Comparison of ENCODE assay signal across 9 cellular contexts in genomic region chr5:113806250-113806649, GRCh38.
DNase-seq lines count a peak whose midpoint lies in the region; ATAC-seq and TF ChIP-seq lines count a peak whose summit lies in the region.
"Had no signal": no experiment of that assay in that cellular context is flagged by ENCODE, and none has a peak within 500 bp of the region (broad histone marks: within the 10 kb centered on the region; RNA-seq: fewer than 3 reads in every experiment).

No MANE protein-coding gene starts in this region.

- no peak overlapping the region for H3K4me3 ChIP-seq in DND-41 (ENCODE audit: low read depth in 1 of 2, low read length in 2 of 2)
- peak overlapping the region; percentile 18; the same call in 1 of the 2 replicates for H3K4me3 ChIP-seq in OCI-LY3 (ENCODE audit: low read length)
- H3K4me3 ChIP-seq in fibroblast of pulmonary artery (replicated peaks; ENCODE audit: low read depth, low read length) = no peak overlapping the region

- H3K4me2 ChIP-seq in DND-41 (ENCODE audit: insufficient read depth, low read length) = no peak overlapping the region
- H3K4me2 ChIP-seq in OCI-LY3 (ENCODE audit: low read length) = peak overlapping the region; percentile 32; the same call in 1 of the 2 replicates

- H3K36me3 ChIP-seq in DND-41 (ENCODE audit: insufficient read depth, low read length) (no peaks in the 10 kb centered on the region), OCI-LY3 (replicated peaks; ENCODE audit: low read depth, low read length) (no peaks in the 10 kb centered on the region)

- H3K79me2 ChIP-seq in DND-41 (ENCODE audit: insufficient read depth, low read length) (no peaks in the 10 kb centered on the region), OCI-LY3 (ENCODE audit: low read length) (no peaks in the 10 kb centered on the region)

- ATAC-seq in DND-41 (ENCODE audit: insufficient read depth, low read depth) (no peak), HG03565 (IDR thresholded peaks at IDR 0.05; ENCODE audit: unreplicated experiment) (no peak), GM21717 (IDR thresholded peaks at IDR 0.05; ENCODE audit: unreplicated experiment) (no peak)

- H3K9ac ChIP-seq in DND-41 (ENCODE audit: low read depth, low read length) (no peak overlapping the region), OCI-LY3 (ENCODE audit: low read length) (no peak overlapping the region)

- H3K27ac ChIP-seq in DND-41 (ENCODE audit: low read length) = no peak overlapping the region
- H3K27ac ChIP-seq in OCI-LY3 (ENCODE audit: low read length) = no peak overlapping the region

- H3K4me1 ChIP-seq in DND-41 (ENCODE audit: insufficient read depth, low read length) = no peaks in the 10 kb centered on the region
- H3K4me1 ChIP-seq in OCI-LY3 (ENCODE audit: low read length) = no peaks in the 10 kb centered on the region

- H4K20me1 ChIP-seq in DND-41 (ENCODE audit: insufficient read depth, low read length) (no peaks in the 10 kb centered on the region), OCI-LY3 (ENCODE audit: insufficient read depth, low read length) (no peaks in the 10 kb centered on the region)

- H3K9me3 ChIP-seq in DND-41 (ENCODE audit: insufficient read depth, low read length, severe bottlenecking) = no peaks in the 10 kb centered on the region
- H3K9me3 ChIP-seq in OCI-LY3 (ENCODE audit: insufficient read depth, low read length) = no peaks in the 10 kb centered on the region

- TF ChIP-seq CTCF in DND-41 (IDR thresholded peaks at IDR 0.05; ENCODE audit: borderline replicate concordance, extremely low read depth, low read length, poor library complexity, severe bottlenecking) (peak; percentile 45), OCI-LY3 (IDR thresholded peaks at IDR 0.05; ENCODE audit: low read depth, low read length) (0 out of 2 replicates have a peak, but pooled peaks have one; percentile 5), fibroblast of pulmonary artery (IDR thresholded peaks at IDR 0.05; ENCODE audit: low read length, missing control alignments) (peak; percentile 60)

- no peaks in the 10 kb centered on the region for H3K27me3 ChIP-seq in DND-41 (ENCODE audit: insufficient read depth, low read length, poor library complexity)
- no peaks in the 10 kb centered on the region for H3K27me3 ChIP-seq in OCI-LY3 (ENCODE audit: low read depth, low read length)

- DNase-seq in DND-41 (no peak), fibroblast of pulmonary artery (ENCODE audit: low read depth) (peak; percentile 43), pons (ENCODE audit: low spot score) (peak; percentile 39), NCI-H2107 treated with DMSO at 0.1 percent for 48 hours (lab: John Stamatoyannopoulos, UW; ENCODE audit: unreplicated experiment) (no peak)
- DNase-seq in activated CD4-positive, alpha-beta T cell treated with anti-CD3 and anti-CD28 coated beads, Interleukin-2, amount 50 U/mL, for 48 hours = no peak
- DNase-seq: NCI-H510A treated with DMSO at 0.1 percent for 48 hours had no signal

- H2AFZ ChIP-seq in DND-41 (ENCODE audit: low read depth, low read length) (no peak overlapping the region), OCI-LY3 (ENCODE audit: low read depth, low read length) (0 out of 2 replicates have a peak overlapping the region, but pooled peaks have one; percentile 21)

Comparison
In these comparisons a context has a peak if more than half of its experiments do, and no peak if none do; other contexts are left out.
1. DNase-seq: peak in fibroblast of pulmonary artery (single experiment) and pons (single experiment); none in DND-41 (single experiment), activated CD4-positive, alpha-beta T cell treated with anti-CD3 and anti-CD28 coated beads, Interleukin-2, amount 50 U/mL, for 48 hours (0 of 2) and NCI-H2107 treated with DMSO at 0.1 percent for 48 hours (single experiment).
2. CTCF ChIP-seq: peak in every context shown above with its lines; median percentile 60 in fibroblast of pulmonary artery; 45 in DND-41; 5 in OCI-LY3.